20 cellular contexts compared by ENCODE assay signal in the genomic region with DNA sequence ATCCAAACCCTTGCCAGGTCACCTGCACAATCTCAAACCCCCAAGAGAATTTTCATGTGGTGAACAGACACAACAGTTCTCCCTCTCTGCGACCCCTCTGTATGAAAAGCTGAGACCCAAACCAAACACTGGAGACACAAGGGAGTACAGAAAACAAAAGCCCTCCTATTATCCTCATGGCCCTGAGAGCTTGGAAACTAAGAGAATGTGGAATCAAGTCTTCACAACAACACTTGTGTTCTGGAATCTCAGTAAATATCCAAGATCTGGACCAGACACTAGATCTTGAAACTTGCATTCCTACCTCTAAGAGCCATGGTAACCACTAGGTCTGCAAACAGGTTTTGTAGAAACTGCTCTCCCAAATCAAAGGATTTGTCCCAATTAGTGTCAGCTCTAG.
"Had no signal": no experiment of that assay in that cellular context is flagged by ENCODE, and none has a peak within 500 bp of the region (broad histone marks: within the 10 kb centered on the region; RNA-seq: fewer than 3 reads in every experiment).

No MANE protein-coding gene starts in this region.

- H3K9me3 ChIP-seq: esophagus squamous epithelium, mucosa of descending colon, neutrophil, thyroid gland had no signal

- H3K4me3 ChIP-seq: esophagus squamous epithelium, lung, mucosa of descending colon, SK-N-MC, smooth muscle cell, thyroid gland had no signal

- H3K9me3 Mint-ChIP-seq: dendritic cell treated with granulocyte-macrophage colony-stimulating factor and Interleukin-4, amounts not matched to agents 40 ng/mL and 50 ng/mL, for 4 days; WTC11 had no signal

- ATAC-seq: left lobe of liver, mucosa of descending colon, sciatic nerve, WTC11 had no signal

- H3K27me3 ChIP-seq: thyroid gland had no signal

- H3K27ac Mint-ChIP-seq: activated CD4-positive, alpha-beta memory T cell treated with anti-CD3 and anti-CD28 coated beads for 36 hours; activated naive CD8-positive, alpha-beta T cell treated with anti-CD3 and anti-CD28 coated beads for 36 hours; dendritic cell treated with granulocyte-macrophage colony-stimulating factor and Interleukin-4, amounts not matched to agents 40 ng/mL and 50 ng/mL, for 4 days; naive B cell; WTC11 had no signal

- H3K36me3 Mint-ChIP-seq: activated CD4-positive, alpha-beta memory T cell treated with anti-CD3 and anti-CD28 coated beads for 36 hours; activated naive CD8-positive, alpha-beta T cell treated with anti-CD3 and anti-CD28 coated beads for 36 hours; naive B cell; WTC11 had no signal

- H3K4me3 Mint-ChIP-seq: activated CD4-positive, alpha-beta memory T cell treated with anti-CD3 and anti-CD28 coated beads for 36 hours; activated naive CD8-positive, alpha-beta T cell treated with anti-CD3 and anti-CD28 coated beads for 36 hours; dendritic cell treated with granulocyte-macrophage colony-stimulating factor and Interleukin-4, amounts not matched to agents 40 ng/mL and 50 ng/mL, for 4 days; naive B cell; WTC11 had no signal

- H3K27ac ChIP-seq: esophagus squamous epithelium, neutrophil, parathyroid adenoma, SK-N-MC, thyroid gland had no signal

- DNase-seq: activated CD4-positive, alpha-beta memory T cell treated with anti-CD3 and anti-CD28 coated beads for 36 hours; activated CD4-positive, alpha-beta T cell treated with anti-CD3 and anti-CD28 coated beads for 4 hours; activated naive CD8-positive, alpha-beta T cell treated with anti-CD3 and anti-CD28 coated beads for 36 hours; activated T-cell treated with anti-CD3 and anti-CD28 coated beads for 4 hours; effector memory CD4-positive, alpha-beta T cell; esophagus squamous epithelium; hippocampal formation; mucosa of descending colon; naive B cell; stimulated activated CD4-positive, alpha-beta T cell treated with anti-CD3 and anti-CD28 coated beads, Interleukin-4, amount 100 ng/mL, for 1 hour; thyroid gland had no signal

- H3K36me3 ChIP-seq: esophagus squamous epithelium, neutrophil, thyroid gland had no signal
